30 cellular contexts compared by ENCODE assay signal in the genomic region with DNA sequence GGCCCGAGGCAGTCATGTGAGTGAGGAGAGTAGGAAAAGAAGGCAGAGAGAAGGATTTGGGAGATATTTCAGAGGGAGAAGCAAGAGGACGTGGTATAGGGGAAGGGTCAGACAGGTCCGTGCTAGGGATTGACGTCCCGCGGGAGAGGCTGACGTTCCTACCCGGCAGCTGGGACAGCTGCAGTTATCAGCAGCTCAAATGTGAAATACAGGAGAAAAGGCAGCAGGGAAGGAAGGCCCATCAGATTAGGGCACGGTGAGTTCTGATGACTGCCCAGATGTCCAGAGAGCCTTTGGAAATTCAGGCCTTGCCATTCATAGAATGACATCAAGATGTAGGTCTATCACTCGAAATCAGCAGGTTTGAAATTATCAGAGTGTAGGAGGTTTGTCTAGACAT.
"Had no signal": no experiment of that assay in that cellular context is flagged by ENCODE, and none has a peak within 500 bp of the region (broad histone marks: within the 10 kb centered on the region; RNA-seq: fewer than 3 reads in every experiment).

No MANE protein-coding gene starts in this region.

- H3K4me2 ChIP-seq: hepatocyte had no signal

- DNase-seq: activated CD4-positive, alpha-beta memory T cell treated with anti-CD3 and anti-CD28 coated beads, Interleukin-2, amount 10 ng/mL, durations not matched to agents 7 days and 5 days; activated CD4-positive, alpha-beta T cell treated with anti-CD3 and anti-CD28 coated beads for 48 hours; activated naive CD4-positive, alpha-beta T cell; activated T-cell treated with anti-CD3 and anti-CD28 coated beads, Interleukin-2, amount 50 U/mL, for 4 hours; anterior cingulate cortex; body of pancreas; colonic mucosa; dorsolateral prefrontal cortex; effector memory CD4-positive, alpha-beta T cell; gastrocnemius medialis; islet precursor cell; left ventricle myocardium inferior; naive B cell; nephron progenitor cell; ovary; right lobe of liver; small intestine; stimulated activated CD4-positive, alpha-beta T cell treated with anti-CD3 and anti-CD28 coated beads, Interleukin-1b, Interleukin-23, amount 100 ng/mL, for 48 hours; stimulated activated naive B cell treated with anti-CD40 and anti-IgM and Interleukin-4, amounts not matched to agents 10 μg/mL and 1 μg/mL and 100 μg/mL, for 72 hours; stomach; T-helper 17 cell; T1000; tibial artery; WERI-Rb-1 had no signal

- H3K27ac ChIP-seq: body of pancreas, colonic mucosa, dorsolateral prefrontal cortex, gastrocnemius medialis, hepatocyte, left ventricle myocardium inferior, ovary, right lobe of liver, stomach, tibial artery, WERI-Rb-1 had no signal

- ATAC-seq: activated CD4-positive, CD25-positive, alpha-beta regulatory T cell treated with anti-CD3 and anti-CD28 coated beads, Interleukin-2, amount 50 U/mL, for 24 hours; activated naive CD4-positive, alpha-beta T cell treated with anti-CD3 and anti-CD28 coated beads, Interleukin-2, amount 50 U/mL, for 72 hours; activated T-cell treated with anti-CD3 and anti-CD28 coated beads, Interleukin-2, amount 50 U/mL, for 4 hours; activated T-helper 17 cell treated with anti-CD3 and anti-CD28 coated beads, Interleukin-2, amount 50 U/mL, for 72 hours; body of pancreas; gastrocnemius medialis; right lobe of liver; stimulated activated naive B cell treated with anti-CD40 and anti-IgM and Interleukin-4, amounts not matched to agents 10 μg/mL and 1 μg/mL and 100 μg/mL, for 72 hours; T-helper 17 cell had no signal

- H3K36me3 ChIP-seq: colonic mucosa, gastrocnemius medialis, left ventricle myocardium inferior, ovary, right lobe of liver, stomach, tibial artery, WERI-Rb-1 had no signal

- H3K4me3 Mint-ChIP-seq: activated CD4-positive, alpha-beta memory T cell treated with anti-CD3 and anti-CD28 coated beads, Interleukin-2, amount 10 ng/mL, durations not matched to agents 7 days and 5 days; activated T-cell treated with anti-CD3 and anti-CD28 coated beads, Interleukin-2, amount 50 U/mL, for 4 hours; activated T-helper 17 cell treated with anti-CD3 and anti-CD28 coated beads, Interleukin-2, amount 50 U/mL, for 72 hours; naive B cell; nephron progenitor cell; stimulated activated naive B cell treated with anti-CD40 and anti-IgM and Interleukin-4, amounts not matched to agents 10 μg/mL and 1 μg/mL and 100 μg/mL, for 72 hours; T-helper 17 cell had no signal

- H3K9me3 ChIP-seq: body of pancreas, colonic mucosa, gastrocnemius medialis, left ventricle myocardium inferior, ovary, right lobe of liver, stomach, tibial artery had no signal

- H3K27me3 ChIP-seq: body of pancreas, colonic mucosa, dorsolateral prefrontal cortex, gastrocnemius medialis, hepatocyte, ovary, right lobe of liver, stomach, tibial artery had no signal

- H3K27me3 Mint-ChIP-seq: naive B cell, progenitor cell of endocrine pancreas had no signal

- H3K36me3 Mint-ChIP-seq: activated naive CD4-positive, alpha-beta T cell treated with anti-CD3 and anti-CD28 coated beads, Interleukin-2, amount 50 U/mL, for 72 hours; naive B cell; stimulated activated naive B cell treated with anti-CD40 and anti-IgM and Interleukin-4, amounts not matched to agents 10 μg/mL and 1 μg/mL and 100 μg/mL, for 72 hours had no signal

- H3K4me3 ChIP-seq: body of pancreas, colonic mucosa, dorsolateral prefrontal cortex, gastrocnemius medialis, hepatocyte, left ventricle myocardium inferior, lung, ovary, right lobe of liver, stomach, tibial artery had no signal

- H3K27ac Mint-ChIP-seq: activated CD4-positive, alpha-beta memory T cell treated with anti-CD3 and anti-CD28 coated beads, Interleukin-2, amount 10 ng/mL, durations not matched to agents 7 days and 5 days; activated naive CD4-positive, alpha-beta T cell treated with anti-CD3 and anti-CD28 coated beads, Interleukin-2, amount 50 U/mL, for 72 hours; activated T-helper 17 cell treated with anti-CD3 and anti-CD28 coated beads, Interleukin-2, amount 50 U/mL, for 72 hours; naive B cell; nephron progenitor cell; progenitor cell of endocrine pancreas; stimulated activated naive B cell treated with anti-CD40 and anti-IgM and Interleukin-4, amounts not matched to agents 10 μg/mL and 1 μg/mL and 100 μg/mL, for 72 hours; T-helper 17 cell had no signal

- H2AFZ ChIP-seq: hepatocyte had no signal

- H3K4me1 ChIP-seq: body of pancreas, colonic mucosa, gastrocnemius medialis, tibial artery had no signal

- H3K9me3 Mint-ChIP-seq: activated CD4-positive, alpha-beta memory T cell treated with anti-CD3 and anti-CD28 coated beads, Interleukin-2, amount 10 ng/mL, durations not matched to agents 7 days and 5 days; activated naive CD4-positive, alpha-beta T cell treated with anti-CD3 and anti-CD28 coated beads, Interleukin-2, amount 50 U/mL, for 72 hours; activated T-cell treated with anti-CD3 and anti-CD28 coated beads, Interleukin-2, amount 50 U/mL, for 4 hours; activated T-helper 17 cell treated with anti-CD3 and anti-CD28 coated beads, Interleukin-2, amount 50 U/mL, for 72 hours; naive B cell; nephron progenitor cell; stimulated activated naive B cell treated with anti-CD40 and anti-IgM and Interleukin-4, amounts not matched to agents 10 μg/mL and 1 μg/mL and 100 μg/mL, for 72 hours had no signal
